8 cellular contexts compared by ENCODE assay signal in the genomic region with DNA sequence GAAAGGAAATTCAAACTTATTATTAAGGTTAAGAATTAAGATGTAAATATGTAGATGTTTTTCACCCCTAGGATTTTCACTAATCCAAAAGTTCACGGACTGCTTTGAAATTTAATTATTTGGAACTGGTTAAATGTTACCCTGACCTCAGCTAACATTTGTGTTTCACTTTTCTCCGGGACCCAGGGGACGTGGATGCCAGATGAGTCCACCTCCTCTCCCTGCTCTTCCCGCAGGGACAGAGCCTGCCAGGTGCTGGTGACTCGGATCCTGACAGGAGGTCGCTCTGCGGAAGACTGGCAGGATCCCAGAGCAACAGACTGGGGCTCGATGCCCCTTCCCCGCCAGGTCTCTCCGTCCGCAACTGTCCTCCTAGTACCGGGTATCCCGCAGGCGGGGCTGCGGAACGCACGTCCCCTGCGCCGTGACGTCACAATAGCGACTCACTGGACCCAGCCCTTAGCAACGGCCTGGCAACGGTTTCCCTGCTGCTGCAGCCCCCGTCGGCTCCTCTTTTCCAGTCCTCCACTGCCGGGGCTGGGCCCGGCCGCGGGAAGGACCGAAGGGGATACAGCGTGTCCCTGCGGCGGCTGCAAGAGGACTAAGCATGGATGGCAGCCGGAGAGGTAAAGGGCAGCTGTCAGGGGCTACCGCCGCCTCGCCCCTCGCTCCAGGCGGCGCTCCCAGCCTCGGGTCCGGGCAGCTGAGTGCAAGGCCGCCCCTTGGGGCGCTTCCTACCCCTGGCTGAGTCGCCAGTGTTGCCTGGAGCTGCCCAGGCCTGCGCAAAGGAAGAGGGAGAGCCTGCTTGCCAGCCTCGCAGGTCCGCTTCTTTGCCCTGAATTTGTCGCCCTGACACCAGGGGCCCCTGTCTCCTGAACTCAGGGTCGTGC. TPM values are rescaled to one million over a fixed set of nuclear protein-coding genes. Genes with fewer than 3 reads are reported as not detected.
DNase-seq lines count a peak whose midpoint lies in the region; ATAC-seq and TF ChIP-seq lines count a peak whose summit lies in the region.

A gene with protein sequence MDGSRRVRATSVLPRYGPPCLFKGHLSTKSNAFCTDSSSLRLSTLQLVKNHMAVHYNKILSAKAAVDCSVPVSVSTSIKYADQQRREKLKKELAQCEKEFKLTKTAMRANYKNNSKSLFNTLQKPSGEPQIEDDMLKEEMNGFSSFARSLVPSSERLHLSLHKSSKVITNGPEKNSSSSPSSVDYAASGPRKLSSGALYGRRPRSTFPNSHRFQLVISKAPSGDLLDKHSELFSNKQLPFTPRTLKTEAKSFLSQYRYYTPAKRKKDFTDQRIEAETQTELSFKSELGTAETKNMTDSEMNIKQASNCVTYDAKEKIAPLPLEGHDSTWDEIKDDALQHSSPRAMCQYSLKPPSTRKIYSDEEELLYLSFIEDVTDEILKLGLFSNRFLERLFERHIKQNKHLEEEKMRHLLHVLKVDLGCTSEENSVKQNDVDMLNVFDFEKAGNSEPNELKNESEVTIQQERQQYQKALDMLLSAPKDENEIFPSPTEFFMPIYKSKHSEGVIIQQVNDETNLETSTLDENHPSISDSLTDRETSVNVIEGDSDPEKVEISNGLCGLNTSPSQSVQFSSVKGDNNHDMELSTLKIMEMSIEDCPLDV (plus strand): TSS at position 446 of the 890 bp plus-strand sequence. CDS start 162 bp downstream, at position 608.

- H3K4me3 Mint-ChIP-seq in osteocyte (ENCODE audit: unreplicated experiment): peak within 1 kb of the TSS; percentile 98

- peaks cover 19% of the 10 kb centered on the region for H3K4me1 Mint-ChIP-seq in osteocyte (ENCODE audit: unreplicated experiment)

- H3K4me1 ChIP-seq in thoracic aorta (ENCODE audit: control insufficient read depth in 1 of 2, low read depth in 2 of 2): peaks cover 0 to 18% of the 10 kb centered on the region in 2 donors

- no peaks in the 10 kb centered on the region for H3K9me3 Mint-ChIP-seq in osteocyte (ENCODE audit: unreplicated experiment)

- TF ChIP-seq CTCF in GM10266 (IDR thresholded peaks at IDR 0.05; ENCODE audit: control insufficient read depth, insufficient read depth, low read depth, missing control alignments) (no peak), NB4 (IDR thresholded peaks at IDR 0.05; ENCODE audit: low read depth, low read length) (no peak), osteocyte (IDR thresholded peaks at IDR 0.05) (no peak), thoracic aorta (IDR thresholded peaks at IDR 0.05) (no peak)

- ATAC-seq in HG02571 (IDR thresholded peaks at IDR 0.05; ENCODE audit: unreplicated experiment): peak; percentile 100
- peak; percentile 99 for ATAC-seq in Right ventricle myocardium inferior
- peak; percentile 53 for ATAC-seq in thoracic aorta (ENCODE audit: insufficient number of reproducible peaks, low FRiP score, low read depth)

- peak within 1 kb of the TSS; percentile 51 to 66 for H3K27ac ChIP-seq in thoracic aorta

- intact Hi-C loops in Right ventricle myocardium inferior (cut with DNase I): loop anchor here (5.0 to 10.0 kb wide), 3 partner anchors 179 to 393 kb away; partner anchors contain the start of genes GALC and ZC3H14

- no peaks in the 10 kb centered on the region for H3K36me3 ChIP-seq in thoracic aorta

- H3K36me3 Mint-ChIP-seq in osteocyte (ENCODE audit: unreplicated experiment): no peaks in the 10 kb centered on the region

- peak within 1 kb of the TSS; percentile 88 for H3K4me3 ChIP-seq in NB4 (ENCODE audit: low read depth, low read length)
- peak within 1 kb of the TSS; percentile 87 for H3K4me3 ChIP-seq in thoracic aorta

- H3K9me3 ChIP-seq in thoracic aorta: no peaks in the 10 kb centered on the region

- H3K27me3 Mint-ChIP-seq in osteocyte (ENCODE audit: unreplicated experiment): peaks cover 18% of the 10 kb centered on the region

- H3K27ac Mint-ChIP-seq in osteocyte (ENCODE audit: unreplicated experiment): peak within 1 kb of the TSS; percentile 97

- DNase-seq in GM10266 (ENCODE audit: extremely low spot score): peak; percentile 82
- DNase-seq in NB4 (ENCODE audit: low read depth): peak; percentile 86
- DNase-seq in SKM-1 treated with dmso at 0.1 percent for 144 hours (lab: John Stamatoyannopoulos, UW; ENCODE audit: unreplicated experiment): peak; percentile 52
- peak; percentile 66 for DNase-seq in activated naive CD8-positive, alpha-beta T cell treated with anti-CD3 and anti-CD28 coated beads, Interleukin-2, amount 50 U/mL, for 16 hours (ENCODE audit: low read depth, low spot score)
- peak; percentile 96 for DNase-seq in Right ventricle myocardium inferior (ENCODE audit: missing footprints)
- peak; percentile 96 for DNase-seq in osteocyte (ENCODE audit: extremely low spot score, unreplicated experiment)
- DNase-seq in thoracic aorta (ENCODE audit: low spot score): peak; percentile 75

- no peaks in the 10 kb centered on the region for H3K27me3 ChIP-seq in thoracic aorta (replicated peaks; ENCODE audit: insufficient read depth)

- TF ChIP-seq POLR2A in NB4 (IDR thresholded peaks at IDR 0.05; ENCODE audit: extremely low read depth, insufficient read length): peak; percentile 52

RNA-seq across cellular contexts. Expression of the gene that starts here (rescaled TPM):
- 8.0 TPM for total RNA-seq in Right ventricle myocardium inferior
- 10.6 and 13.2 TPM in 2 replicates for total RNA-seq in osteocyte
- 10 to 100 TPM; 11.9 to 20.2 TPM for total RNA-seq in thoracic aorta

Comparison
In these comparisons a context has a peak if more than half of its experiments do, and no peak if none do; other contexts are left out.
1. Peak in every context shown above with its lines: DNase-seq, ATAC-seq, H3K4me3 ChIP-seq and H3K27ac ChIP-seq.